Comparison of ENCODE assay signal across 14 cellular contexts in the genomic region with DNA sequence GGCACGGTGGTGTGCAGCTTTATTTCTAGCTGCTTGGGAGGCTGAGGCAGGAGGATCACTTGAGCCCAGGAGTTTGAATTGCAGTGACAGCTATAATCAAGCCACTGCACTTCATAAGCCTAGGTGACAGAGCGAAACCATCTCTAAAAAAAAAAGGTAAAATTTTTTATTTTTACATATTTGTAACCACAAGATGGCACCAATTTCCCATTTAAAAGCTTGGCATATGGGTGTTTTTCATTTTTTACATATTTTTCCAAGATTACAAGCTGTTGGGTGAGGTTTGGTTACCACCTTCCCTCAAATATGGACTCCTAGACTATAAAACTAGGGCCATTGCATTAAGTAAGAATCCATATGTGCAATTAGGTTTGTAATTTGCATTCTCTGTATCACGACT.
DNase-seq lines count a peak whose midpoint lies in the region; ATAC-seq, FAIRE-seq and TF ChIP-seq lines count a peak whose summit lies in the region.
"Had no signal": no experiment of that assay in that cellular context is flagged by ENCODE, and none has a peak within 500 bp of the region (broad histone marks: within the 10 kb centered on the region; RNA-seq: fewer than 3 reads in every experiment).

No MANE protein-coding gene starts in this region.

- no peak overlapping the region for H2BK20ac ChIP-seq in IMR-90 (ENCODE audit: low read depth, low read length)

- no peak overlapping the region for H2BK5ac ChIP-seq in IMR-90 (ENCODE audit: low read depth, low read length, poor library complexity, severe bottlenecking)

- no peak overlapping the region for H3K9ac ChIP-seq in IMR-90 (ENCODE audit: low read depth, low read length)
- H3K9ac ChIP-seq in adipocyte (ENCODE audit: low read length), result no peak overlapping the region
- no peak overlapping the region for H3K9ac ChIP-seq in HepG2 (ENCODE audit: insufficient read depth, low read depth, low read length)

- no peak overlapping the region for H3K4me3 Mint-ChIP-seq in Calu3 (ENCODE audit: low read depth, unreplicated experiment)
- H3K4me3 Mint-ChIP-seq: naive thymus-derived CD4-positive, alpha-beta T cell; WTC11 had no signal

- H3K18ac ChIP-seq in IMR-90 (ENCODE audit: low read depth, low read length), result no peak overlapping the region

- no peak overlapping the region for H2AK5ac ChIP-seq in IMR-90 (ENCODE audit: low read depth, low read length)

- intact Hi-C loops in Calu3 (cut with micrococcal nuclease; ENCODE audit: unreplicated experiment) (loop anchor here (2.0 to 5.0 kb wide), 3 partner anchors 77 to 871 kb away; no protein-coding TSS in a partner anchor), IMR-90 (cut with micrococcal nuclease) (loop anchor here (2.0 to 10.0 kb wide), 4 partner anchors 215 to 1013 kb away; partner anchors contain the start of genes MASTL and YME1L1), HepG2 (cut with micrococcal nuclease; ENCODE audit: unreplicated experiment) (loop anchor here (2.0 kb wide), 1 partner anchor 287 kb away; no protein-coding TSS in a partner anchor)

- H3K79me2 ChIP-seq in HepG2 (ENCODE audit: insufficient read depth, low read length), result no peaks in the 10 kb centered on the region

- peaks cover 2% of the 10 kb centered on the region for H3K9me3 Mint-ChIP-seq in Calu3 (ENCODE audit: low read depth, unreplicated experiment)
- H3K9me3 Mint-ChIP-seq: activated T-helper 2 cell treated with anti-CD3 and anti-CD28 coated beads, Interferon-gamma antibody, Interleukin-2, Interleukin-4, amounts not matched to agents 10 μg/mL and 5 μg/mL and 100 μg/mL, durations not matched to agents 14 hours and 24 hours and 36 hours; naive thymus-derived CD4-positive, alpha-beta T cell; WTC11 had no signal

- ATAC-seq in IMR-90 (ENCODE audit: low read depth) (peak; percentile 37; the same call in 1 of the 2 replicates), HepG2 (no peak), GM18505 (IDR thresholded peaks at IDR 0.05; ENCODE audit: unreplicated experiment) (no peak), esophagus mucosa (no peak), GM21515 (IDR thresholded peaks at IDR 0.05; ENCODE audit: unreplicated experiment) (no peak)
- ATAC-seq: naive thymus-derived CD4-positive, alpha-beta T cell; WTC11 had no signal

- H4K91ac ChIP-seq in IMR-90 (ENCODE audit: insufficient read depth, low read depth, low read length), result no peak overlapping the region

- BruUV-seq in Calu3 (replicated peaks; lab: Mats Ljungman, UMichigan) (no TSS peak), IMR-90 (replicated peaks; lab: Mats Ljungman, UMichigan) (no TSS peak), HepG2 (replicated peaks; lab: Mats Ljungman, UMichigan) (no TSS peak)

- H3K23ac ChIP-seq in IMR-90 (ENCODE audit: low read depth, low read length), result no peak overlapping the region

- no peak for DNase-seq in Calu3
- no peak for DNase-seq in IMR-90
- peak; percentile 65 for DNase-seq in adipocyte (ENCODE audit: low read depth)
- DNase-seq in HepG2 (ENCODE audit: low spot score), result no peak
- no peak for DNase-seq in stimulated activated CD4-positive, alpha-beta T cell treated with anti-CD3 and anti-CD28 coated beads, Interleukin-4, amount 100 ng/mL, for 1 hour
- DNase-seq: NCI-H82; stimulated activated CD4-positive, alpha-beta T cell treated with anti-CD3 and anti-CD28 coated beads, Interleukin-4, amount 100 ng/mL, for 4 hours had no signal

- dilution Hi-C loops in IMR-90 (cut with HindIII; ENCODE audit: low sequenced_read_pairs, unreplicated experiment), result no loop called here

- no peaks in the 10 kb centered on the region for H3K79me1 ChIP-seq in IMR-90 (ENCODE audit: low read depth in 1 of 2, low read length in 2 of 2)

- H3K27me3 ChIP-seq in IMR-90 (ENCODE audit: control insufficient read depth, insufficient read depth, low read length) (no peaks in the 10 kb centered on the region; the same call in 1 of the 2 replicates), adipocyte (replicated peaks; ENCODE audit: control insufficient read depth, insufficient read depth, low read length) (no peaks in the 10 kb centered on the region), HepG2 (ENCODE audit: control insufficient read depth in 1 of 2, insufficient read depth in 2 of 2, low read length in 2 of 2) (peaks cover 0 to 12% of the 10 kb centered on the region in 2 experiments; a peak in 2 of 5 replicates)

- no peak for TF ChIP-seq POLR2A in IMR-90 (IDR thresholded peaks at IDR 0.05; ENCODE audit: low read depth, low read length)
- TF ChIP-seq POLR2A in HepG2 (IDR thresholded peaks at IDR 0.05; ENCODE audit: insufficient read depth in 1 of 2, low read depth in 2 of 2, low read length in 2 of 2), result no peak
- no peak for TF ChIP-seq POLR2A in GM18505 (IDR thresholded peaks at IDR 0.05; ENCODE audit: borderline replicate concordance, extremely low read depth, insufficient read depth, insufficient read length)

- H2BK15ac ChIP-seq in IMR-90 (ENCODE audit: low read depth, low read length), result no peak overlapping the region

- no peak overlapping the region for H3K14ac ChIP-seq in IMR-90 (replicated peaks; ENCODE audit: low read depth, low read length)

- H3K56ac ChIP-seq in IMR-90 (ENCODE audit: extremely low read depth, insufficient read depth, low read length), result no peak overlapping the region

- H3K4me2 ChIP-seq in IMR-90 (ENCODE audit: low read depth, low read length), result no peak overlapping the region
- H3K4me2 ChIP-seq in HepG2 (ENCODE audit: low read depth, low read length), result no peak overlapping the region

- in situ Hi-C loops in IMR-90 (cut with MboI; ENCODE audit: low sequenced_read_pairs), result no loop called here
- in situ Hi-C loops in HepG2 (cut with HindIII; ENCODE audit: extremely low pct_ligation_motif_present, low pct_unique_long_range_greater_than_20kb), result loop anchor here (25.0 kb wide), 1 partner anchor 1033 kb away; no protein-coding TSS in a partner anchor

- H3K4ac ChIP-seq in IMR-90 (ENCODE audit: low read depth, low read length), result no peak overlapping the region

- TF ChIP-seq EP300 in HepG2 (IDR thresholded peaks at IDR 0.05; ENCODE audit: low read depth in 2 of 2, low read length in 2 of 2), result no peak
- no peak for TF ChIP-seq EP300 in HepG2 (CRISPR knock-in tag; IDR thresholded peaks at IDR 0.05; ENCODE audit: borderline replicate concordance)

- no peaks in the 10 kb centered on the region for H3K27me3 Mint-ChIP-seq in Calu3 (ENCODE audit: unreplicated experiment)

- H2BK120ac ChIP-seq in IMR-90 (ENCODE audit: low read depth, low read length), result no peak overlapping the region

- H3K4me3 ChIP-seq in IMR-90 (ENCODE audit: insufficient read depth, low read depth, low read length), result no peak overlapping the region
- H3K4me3 ChIP-seq in adipocyte (ENCODE audit: low read length), result no peak overlapping the region
- no peak overlapping the region for H3K4me3 ChIP-seq in HepG2 (replicated peaks in 1 of 3; ENCODE audit: insufficient read depth in 1 of 3, low read depth in 2 of 3, low read length in 3 of 3)
- H3K4me3 ChIP-seq: coronary artery had no signal

- peaks cover 9% of the 10 kb centered on the region for H3K4me1 Mint-ChIP-seq in Calu3 (ENCODE audit: low read depth, unreplicated experiment)
- H3K4me1 Mint-ChIP-seq: WTC11 had no signal

- no peak overlapping the region for H4K5ac ChIP-seq in IMR-90 (ENCODE audit: low read depth, low read length)

- no peak for FAIRE-seq in HepG2 (lab: Jason Lieb, UNC)

- no peaks in the 10 kb centered on the region for H4K20me1 ChIP-seq in IMR-90 (ENCODE audit: insufficient read depth, low read length)
- H4K20me1 ChIP-seq in HepG2 (ENCODE audit: insufficient read depth, low read length), result no peaks in the 10 kb centered on the region

- no peaks in the 10 kb centered on the region for H3K4me1 ChIP-seq in IMR-90 (ENCODE audit: control insufficient read depth, insufficient read depth, low read length)
- H3K4me1 ChIP-seq in adipocyte (ENCODE audit: control insufficient read depth, insufficient read depth, low read length), result peaks cover 3% of the 10 kb centered on the region
- H3K4me1 ChIP-seq in HepG2 (ENCODE audit: insufficient read depth, low read length), result no peaks in the 10 kb centered on the region

- POLR2A ChIA-PET in IMR-90 (lab: Charles Lee; ENCODE audit: unreplicated experiment) (interaction anchor here (0.6 kb wide), 1 partner anchor 136 kb away, joined by 6 read pairs; no protein-coding TSS in a partner anchor), HepG2 (lab: Yijun Ruan, JAX) (no interaction called here)

- peak; percentile 24; the same call in 1 of the 2 replicates for TF ChIP-seq RAD21 in IMR-90 (IDR thresholded peaks at IDR 0.05; ENCODE audit: low read length)
- TF ChIP-seq RAD21 in HepG2 (CRISPR knock-in tag; IDR thresholded peaks at IDR 0.05), result no peak

- H4K8ac ChIP-seq in IMR-90 (ENCODE audit: low read depth in 2 of 2, low read length in 2 of 2), result no peak overlapping the region

- no peaks in the 10 kb centered on the region for H3K36me3 ChIP-seq in IMR-90 (ENCODE audit: control insufficient read depth, insufficient read depth, low read length)
- no peaks in the 10 kb centered on the region for H3K36me3 ChIP-seq in adipocyte (ENCODE audit: control insufficient read depth, insufficient read depth, low read length, severe bottlenecking)
- H3K36me3 ChIP-seq in HepG2 (replicated peaks in 1 of 2; ENCODE audit: control insufficient read depth in 1 of 2, insufficient read depth in 2 of 2, low read length in 2 of 2), result no peaks in the 10 kb centered on the region

- H3K9me1 ChIP-seq in IMR-90 (ENCODE audit: insufficient read depth, low read length), result no peaks in the 10 kb centered on the region

- CTCF ChIA-PET in Calu3 (lab: Charles Lee) (interaction anchor here (0.6 to 1.1 kb wide), 5 partner anchors 14 to 282 kb away, joined by 3 to 4 read pairs (median 3); no protein-coding TSS in a partner anchor), IMR-90 (lab: Yijun Ruan, JAX) (interaction anchor here (0.6 to 1.1 kb wide), 8 partner anchors 9 to 1047 kb away, joined by 3 to 6 read pairs (median 3); no protein-coding TSS in a partner anchor), HepG2 (lab: Yijun Ruan, JAX; ENCODE audit: low intra/inter-chr PET ratio, low total read pairs) (interaction anchor here (1.1 kb wide), 1 partner anchor 287 kb away, joined by 3 read pairs; no protein-coding TSS in a partner anchor)

- H2AFZ ChIP-seq in IMR-90 (replicated peaks; ENCODE audit: low read length, poor library complexity) (no peak overlapping the region), HepG2 (ENCODE audit: low read length) (no peak overlapping the region)

- H3K27ac ChIP-seq in IMR-90 (ENCODE audit: insufficient read depth, low read length), result no peak overlapping the region
- no peak overlapping the region for H3K27ac ChIP-seq in HepG2 (ENCODE audit: extremely low read length, insufficient read depth, low read length)
- H3K27ac ChIP-seq: coronary artery had no signal

- no peaks in the 10 kb centered on the region for H3K9me3 ChIP-seq in IMR-90 (ENCODE audit: control insufficient read depth, insufficient read depth, low read length)
- no peaks in the 10 kb centered on the region for H3K9me3 ChIP-seq in adipocyte (ENCODE audit: control insufficient read depth, low read length)
- no peaks in the 10 kb centered on the region for H3K9me3 ChIP-seq in HepG2 (ENCODE audit: low read length)

- TF ChIP-seq CTCF in Calu3 (IDR thresholded peaks at IDR 0.05; ENCODE audit: unreplicated experiment) (peak; percentile 17), IMR-90 (conservative IDR thresholded peaks at IDR 0.05; ENCODE audit: low read depth, low read length) (0 out of 2 replicates have a peak, but pooled peaks have one; percentile 29), HepG2 (CRISPR knock-in tag; IDR thresholded peaks at IDR 0.05) (peak; percentile 25; the same call in 1 of the 2 replicates)

- whole genome bisulfite sequencing in IMR-90 (ENCODE audit: extremely low coverage in 2 of 2, insufficient read length in 1 of 2), 2 experiments, result no CpG with 5 or more reads among the region's 3 CpGs
- 28% methylated on average over 3 of the region's 3 CpGs for WGBS in HepG2 (ENCODE audit: low lambda C conversion rate)

- H2AK9ac ChIP-seq in IMR-90 (replicated peaks; ENCODE audit: low read depth, low read length, poor library complexity), result no peak overlapping the region

- no peaks in the 10 kb centered on the region for H3K36me3 Mint-ChIP-seq in Calu3 (ENCODE audit: insufficient read depth, unreplicated experiment)
- H3K36me3 Mint-ChIP-seq: naive thymus-derived CD4-positive, alpha-beta T cell; WTC11 had no signal

- H3K27ac Mint-ChIP-seq in Calu3 (ENCODE audit: unreplicated experiment), result no peak overlapping the region
- H3K27ac Mint-ChIP-seq: activated T-helper 2 cell treated with anti-CD3 and anti-CD28 coated beads, Interferon-gamma antibody, Interleukin-2, Interleukin-4, amounts not matched to agents 10 μg/mL and 5 μg/mL and 100 μg/mL, durations not matched to agents 14 hours and 24 hours and 36 hours; naive thymus-derived CD4-positive, alpha-beta T cell; WTC11 had no signal
